ENCODE assay signal across 1 cellular context in genomic region chr5:68708156-68708841, GRCh38.
TF ChIP-seq lines count a peak whose summit lies in the region.

No MANE protein-coding gene starts in this region.

TF ChIP-seq in GM23338, 12 proteins besides CTCF, POLR2A, EP300 and RAD21 (continued from another document):
- no peak for TF ChIP-seq ZNF462 (CRISPR knock-in tag; IDR thresholded peaks at IDR 0.05)
